In the genomic region with DNA sequence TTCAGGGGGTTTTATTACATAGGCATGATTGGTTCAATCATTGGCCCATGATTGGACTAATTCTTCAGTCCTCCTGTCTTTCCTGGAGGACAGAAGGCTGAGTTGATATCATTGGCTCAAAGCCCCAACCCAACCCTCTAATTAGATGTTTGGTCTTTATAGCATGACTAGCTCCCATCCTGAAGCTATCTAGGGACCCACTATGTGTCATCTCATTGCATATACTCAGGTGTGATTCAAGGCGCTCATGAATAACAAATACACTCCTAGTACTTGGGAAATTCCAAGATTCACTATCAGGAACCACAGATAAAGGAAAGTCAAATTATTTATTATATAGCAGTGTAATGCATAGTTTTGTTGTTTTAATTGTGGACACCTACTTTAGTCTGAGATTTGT, we compare ENCODE assay signal across 26 cellular contexts. TPM values are rescaled to one million over a fixed set of nuclear protein-coding genes. Genes with fewer than 3 reads are reported as not detected.
DNase-seq lines count a peak whose midpoint lies in the region; ATAC-seq and TF ChIP-seq lines count a peak whose summit lies in the region.
"Had no signal": no experiment of that assay in that cellular context is flagged by ENCODE, and none has a peak within 500 bp of the region (broad histone marks: within the 10 kb centered on the region; RNA-seq: fewer than 3 reads in every experiment).

No MANE protein-coding gene starts in this region.

- in situ Hi-C loops in mammary epithelial cell (cut with MboI; ENCODE audit: low sequenced_read_pairs in 2 of 2), result no loop called here

- H3K9ac ChIP-seq in mammary epithelial cell (ENCODE audit: insufficient read depth, low read length) (no peak overlapping the region), OCI-LY3 (ENCODE audit: low read length) (no peak overlapping the region)
- H3K9ac ChIP-seq: BLaER1 had no signal

- intact Hi-C loops in mammary epithelial cell (cut with micrococcal nuclease) (no loop called here), breast epithelium (cut with DNase I; ENCODE audit: low total_unique reads) (no loop called here)
- intact Hi-C loops in activated T-helper 2 cell treated with anti-CD3 and anti-CD28 coated beads, Interferon-gamma antibody, Interleukin-2, Interleukin-4, amounts not matched to agents 10 μg/mL and 5 μg/mL and 100 μg/mL, durations not matched to agents 14 hours and 24 hours and 36 hours (cut with micrococcal nuclease), result no loop called here

- no peak overlapping the region for H3K27ac Mint-ChIP-seq in activated T-helper 2 cell treated with anti-CD3 and anti-CD28 coated beads, Interferon-gamma antibody, Interleukin-2, Interleukin-4, amounts not matched to agents 10 μg/mL and 5 μg/mL and 100 μg/mL, durations not matched to agents 14 hours and 24 hours and 36 hours
- H3K27ac Mint-ChIP-seq in osteocyte (ENCODE audit: unreplicated experiment), result no peak overlapping the region
- H3K27ac Mint-ChIP-seq: CD14-positive monocyte; CD4-positive, alpha-beta memory T cell had no signal

- H4K20me1 ChIP-seq in mammary epithelial cell (ENCODE audit: insufficient read depth, low read length), result no peaks in the 10 kb centered on the region
- no peaks in the 10 kb centered on the region for H4K20me1 ChIP-seq in OCI-LY3 (ENCODE audit: insufficient read depth, low read length)
- H4K20me1 ChIP-seq: BLaER1 had no signal

- DNase-seq in mammary epithelial cell, result peak; percentile 45
- no peak for DNase-seq in breast epithelium (ENCODE audit: low spot score in 2 of 2)
- peak; percentile 46 for DNase-seq in epithelial cell of esophagus (ENCODE audit: low read depth)
- peak; percentile 54 for DNase-seq in kidney tubule cell (ENCODE audit: low spot score)
- DNase-seq in activated T-helper 2 cell treated with anti-CD3 and anti-CD28 coated beads, Interferon-gamma antibody, Interleukin-2, Interleukin-4, amounts not matched to agents 10 μg/mL and 5 μg/mL and 100 μg/mL, durations not matched to agents 14 hours and 24 hours and 36 hours (ENCODE audit: low spot score), result no peak
- DNase-seq in osteocyte (ENCODE audit: extremely low spot score, unreplicated experiment), result no peak
- DNase-seq: 8988T; ACHN; BE2C; C1 segment of cervical spinal cord; CD4-positive, alpha-beta memory T cell; CD4-positive, CD25-positive, alpha-beta regulatory T cell; CD8-positive, alpha-beta memory T cell; COR-L47; DMS 273 treated with DMSO at 0.1 percent for 48 hours; DMS153; DMS53; DMS79; DND-41; EL; GDM1 had no signal

- BruUV-seq in mammary epithelial cell (replicated peaks; lab: Mats Ljungman, UMichigan), result no TSS peak

- TF ChIP-seq CTCF in mammary epithelial cell (conservative IDR thresholded peaks at IDR 0.05 in 1 of 2, IDR thresholded peaks at IDR 0.05 in 1 of 2; ENCODE audit: extremely low read depth in 1 of 2, insufficient read depth in 1 of 2, low read depth in 1 of 2, low read length in 2 of 2) (no peak), breast epithelium (IDR thresholded peaks at IDR 0.05) (no peak), OCI-LY3 (IDR thresholded peaks at IDR 0.05; ENCODE audit: low read depth, low read length) (no peak), epithelial cell of esophagus (IDR thresholded peaks at IDR 0.05; ENCODE audit: insufficient read depth, low read depth, low read length, missing control alignments) (no peak), osteocyte (IDR thresholded peaks at IDR 0.05) (no peak)

- no peak for ATAC-seq in HG03469 (IDR thresholded peaks at IDR 0.05; ENCODE audit: unreplicated experiment)
- ATAC-seq: GM12878 had no signal

- H3K27ac ChIP-seq in mammary epithelial cell (ENCODE audit: insufficient read depth, low read depth, low read length) (no peak overlapping the region), breast epithelium (no peak overlapping the region), OCI-LY3 (ENCODE audit: low read length) (no peak overlapping the region)
- H3K27ac ChIP-seq: BLaER1 had no signal

- H3K27me3 ChIP-seq in mammary epithelial cell (ENCODE audit: insufficient read depth, low read length) (no peaks in the 10 kb centered on the region), breast epithelium (no peaks in the 10 kb centered on the region), OCI-LY3 (ENCODE audit: low read depth, low read length) (no peaks in the 10 kb centered on the region)
- H3K27me3 ChIP-seq: BE2C, BLaER1 had no signal

- H3K4me3 Mint-ChIP-seq in activated T-helper 2 cell treated with anti-CD3 and anti-CD28 coated beads, Interferon-gamma antibody, Interleukin-2, Interleukin-4, amounts not matched to agents 10 μg/mL and 5 μg/mL and 100 μg/mL, durations not matched to agents 14 hours and 24 hours and 36 hours (ENCODE audit: low read depth), result no peak overlapping the region
- H3K4me3 Mint-ChIP-seq in osteocyte (ENCODE audit: unreplicated experiment), result no peak overlapping the region
- H3K4me3 Mint-ChIP-seq: CD14-positive monocyte; CD4-positive, alpha-beta memory T cell; CD4-positive, CD25-positive, alpha-beta regulatory T cell; CD8-positive, alpha-beta memory T cell had no signal

- H3K4me3 ChIP-seq in mammary epithelial cell (replicated peaks in 1 of 3; ENCODE audit: insufficient read depth in 1 of 3, low read depth in 2 of 3, low read length in 3 of 3) (no peak overlapping the region), breast epithelium (no peak overlapping the region), OCI-LY3 (ENCODE audit: low read length) (no peak overlapping the region), epithelial cell of esophagus (ENCODE audit: low read length) (no peak overlapping the region)
- H3K4me3 ChIP-seq: BLaER1, GM12878 had no signal

- no peaks in the 10 kb centered on the region for H3K4me1 Mint-ChIP-seq in activated T-helper 2 cell treated with anti-CD3 and anti-CD28 coated beads, Interferon-gamma antibody, Interleukin-2, Interleukin-4, amounts not matched to agents 10 μg/mL and 5 μg/mL and 100 μg/mL, durations not matched to agents 14 hours and 24 hours and 36 hours (ENCODE audit: low read depth)
- no peaks in the 10 kb centered on the region for H3K4me1 Mint-ChIP-seq in osteocyte (ENCODE audit: unreplicated experiment)
- H3K4me1 Mint-ChIP-seq: CD14-positive monocyte; CD4-positive, alpha-beta memory T cell; CD4-positive, CD25-positive, alpha-beta regulatory T cell; CD8-positive, alpha-beta memory T cell had no signal

- H2AFZ ChIP-seq in mammary epithelial cell (ENCODE audit: low read depth, low read length) (no peak overlapping the region), OCI-LY3 (ENCODE audit: low read depth, low read length) (no peak overlapping the region)

- WGBS in mammary epithelial cell (ENCODE audit: low coverage, missing lambda C conversion rate), result 100% methylated on average over 1 of the region's 1 CpG

- H3K4me1 ChIP-seq in mammary epithelial cell (ENCODE audit: insufficient read depth, low read length), result no peaks in the 10 kb centered on the region
- H3K4me1 ChIP-seq in breast epithelium, result no peaks in the 10 kb centered on the region
- H3K4me1 ChIP-seq in OCI-LY3 (ENCODE audit: low read length), result peaks cover 9% of the 10 kb centered on the region
- H3K4me1 ChIP-seq: BE2C, BLaER1 had no signal

- TF ChIP-seq POLR2A in breast epithelium (IDR thresholded peaks at IDR 0.05), result no peak

- dilution Hi-C loops in mammary epithelial cell (cut with HindIII; ENCODE audit: low sequenced_read_pairs), result no loop called here

- H3K36me3 ChIP-seq in mammary epithelial cell (ENCODE audit: insufficient read depth, low read length), result peaks cover 1% of the 10 kb centered on the region
- H3K36me3 ChIP-seq in breast epithelium, result no peaks in the 10 kb centered on the region
- no peaks in the 10 kb centered on the region for H3K36me3 ChIP-seq in OCI-LY3 (replicated peaks; ENCODE audit: low read depth, low read length)
- H3K36me3 ChIP-seq: BE2C, BLaER1 had no signal

- CTCF ChIA-PET in mammary epithelial cell (lab: Charles Lee; ENCODE audit: low non-redundant PET), result no interaction called here

- H3K9me3 Mint-ChIP-seq in activated T-helper 2 cell treated with anti-CD3 and anti-CD28 coated beads, Interferon-gamma antibody, Interleukin-2, Interleukin-4, amounts not matched to agents 10 μg/mL and 5 μg/mL and 100 μg/mL, durations not matched to agents 14 hours and 24 hours and 36 hours, result no peaks in the 10 kb centered on the region
- H3K9me3 Mint-ChIP-seq in osteocyte (ENCODE audit: unreplicated experiment), result no peaks in the 10 kb centered on the region
- H3K9me3 Mint-ChIP-seq: CD4-positive, alpha-beta memory T cell; CD4-positive, CD25-positive, alpha-beta regulatory T cell; CD8-positive, alpha-beta memory T cell had no signal

- H3K9me3 ChIP-seq in mammary epithelial cell (replicated peaks; ENCODE audit: insufficient read depth, low read length) (no peaks in the 10 kb centered on the region), breast epithelium (no peaks in the 10 kb centered on the region), OCI-LY3 (ENCODE audit: insufficient read depth, low read length) (no peaks in the 10 kb centered on the region)
- H3K9me3 ChIP-seq: BE2C, BLaER1 had no signal

- H3K4me2 ChIP-seq in mammary epithelial cell (ENCODE audit: insufficient read depth, low read depth, low read length) (no peak overlapping the region), OCI-LY3 (ENCODE audit: low read length) (peak overlapping the region; percentile 39)
- H3K4me2 ChIP-seq: BLaER1 had no signal

- no peaks in the 10 kb centered on the region for H3K36me3 Mint-ChIP-seq in activated T-helper 2 cell treated with anti-CD3 and anti-CD28 coated beads, Interferon-gamma antibody, Interleukin-2, Interleukin-4, amounts not matched to agents 10 μg/mL and 5 μg/mL and 100 μg/mL, durations not matched to agents 14 hours and 24 hours and 36 hours (ENCODE audit: low read depth)
- no peaks in the 10 kb centered on the region for H3K36me3 Mint-ChIP-seq in osteocyte (ENCODE audit: unreplicated experiment)
- H3K36me3 Mint-ChIP-seq: CD4-positive, alpha-beta memory T cell had no signal

- H3K27me3 Mint-ChIP-seq in activated T-helper 2 cell treated with anti-CD3 and anti-CD28 coated beads, Interferon-gamma antibody, Interleukin-2, Interleukin-4, amounts not matched to agents 10 μg/mL and 5 μg/mL and 100 μg/mL, durations not matched to agents 14 hours and 24 hours and 36 hours (ENCODE audit: low read depth), result no peaks in the 10 kb centered on the region
- H3K27me3 Mint-ChIP-seq in osteocyte (ENCODE audit: unreplicated experiment), result no peaks in the 10 kb centered on the region
- H3K27me3 Mint-ChIP-seq: CD4-positive, alpha-beta memory T cell; CD4-positive, CD25-positive, alpha-beta regulatory T cell; CD8-positive, alpha-beta memory T cell had no signal

- H3K79me2 ChIP-seq in mammary epithelial cell (ENCODE audit: insufficient read depth, low read length) (no peaks in the 10 kb centered on the region), OCI-LY3 (ENCODE audit: low read length) (no peaks in the 10 kb centered on the region)

RNA-seq across cellular contexts. Expression of a gene that starts 24.9 kb away (rescaled TPM):
- 10 to 100 TPM; 36.0 to 92.0 TPM for total RNA-seq in mammary epithelial cell
- polyA plus RNA-seq in mammary epithelial cell, result 5.4 TPM
- 45.0 TPM for polyA minus RNA-seq in mammary epithelial cell
- 10 to 100 TPM; 34.7 to 84.3 (median 64.9) TPM for total RNA-seq in breast epithelium
- total RNA-seq in activated T-helper 2 cell treated with anti-CD3 and anti-CD28 coated beads, Interferon-gamma antibody, Interleukin-2, Interleukin-4, amounts not matched to agents 10 μg/mL and 5 μg/mL and 100 μg/mL, durations not matched to agents 14 hours and 24 hours and 36 hours, result 10.6 and 12.2 TPM in 2 replicates
- total RNA-seq in osteocyte, result 28.6 and 29.0 TPM in 2 replicates

Comparison
In these comparisons a context has a peak if more than half of its experiments do, and no peak if none do; other contexts are left out.
1. DNase-seq: peak in mammary epithelial cell (single experiment), epithelial cell of esophagus (single experiment) and kidney tubule cell (single experiment); none in breast epithelium (0 of 2), activated T-helper 2 cell treated with anti-CD3 and anti-CD28 coated beads, Interferon-gamma antibody, Interleukin-2, Interleukin-4, amounts not matched to agents 10 μg/mL and 5 μg/mL and 100 μg/mL, durations not matched to agents 14 hours and 24 hours and 36 hours (single experiment) and osteocyte (single experiment).